Comparison of ENCODE assay signal across 25 cellular contexts in genomic region chr6:154737424-154737823, GRCh38. TPM values are rescaled to one million over a fixed set of nuclear protein-coding genes. Genes with fewer than 3 reads are reported as not detected.
DNase-seq lines count a peak whose midpoint lies in the region; ATAC-seq and TF ChIP-seq lines count a peak whose summit lies in the region.
"Had no signal": no experiment of that assay in that cellular context is flagged by ENCODE, and none has a peak within 500 bp of the region (broad histone marks: within the 10 kb centered on the region; RNA-seq: fewer than 3 reads in every experiment).

No MANE protein-coding gene starts in this region.

- DNase-seq in activated CD8-positive, alpha-beta memory T cell treated with anti-CD3 and anti-CD28 coated beads, Interleukin-2, amount 10 ng/mL, durations not matched to agents 7 days and 5 days: no peak
- no peak for DNase-seq in activated CD8-positive, alpha-beta memory T cell treated with anti-CD3 and anti-CD28 coated beads, Interleukin-2, amount 50 U/mL, for 48 hours
- no peak for DNase-seq in NB4 (ENCODE audit: low read depth)
- no peak for DNase-seq in effector memory CD8-positive, alpha-beta T cell
- no peak for DNase-seq in psoas muscle
- DNase-seq in T-helper 2 cell: no peak
- no peak for DNase-seq in activated effector memory CD4-positive, alpha-beta T cell treated with Interleukin-2 at 50 U/mL for 16 hours
- DNase-seq in ecto neural progenitor cell (ENCODE audit: low spot score): no peak
- DNase-seq: amygdala; foreskin fibroblast; GM23248; hypothalamus; MG63; NCI-H1436 treated with DMSO at 0.1 percent for 48 hours; NCI-H526 treated with DMSO at 0.1 percent for 48 hours; occipital lobe; RPMI8226; spleen; stimulated activated CD4-positive, alpha-beta T cell treated with anti-CD3 and anti-CD28 coated beads, Interleukin-4, amount 100 ng/mL, for 24 hours; thyroid gland had no signal

- H3K27ac ChIP-seq in psoas muscle: peak overlapping the region; percentile 53
- H3K27ac ChIP-seq: 22Rv1, epithelial cell of prostate, SK-N-MC had no signal

- no peaks in the 10 kb centered on the region for H3K27me3 Mint-ChIP-seq in activated CD8-positive, alpha-beta memory T cell treated with anti-CD3 and anti-CD28 coated beads, Interleukin-2, amount 10 ng/mL, durations not matched to agents 7 days and 5 days
- no peaks in the 10 kb centered on the region for H3K27me3 Mint-ChIP-seq in effector memory CD8-positive, alpha-beta T cell
- H3K27me3 Mint-ChIP-seq: IgD-negative memory B cell; stimulated activated naive CD8-positive, alpha-beta T cell treated with anti-CD3 and anti-CD28 coated beads, Interleukin-15, Interleukin-2, amounts not matched to agents 100 ng/mL and 50 ng/mL, for 24 hours had no signal

- H3K4me3 ChIP-seq in NB4 (ENCODE audit: low read depth, low read length) (peak overlapping the region; percentile 40), psoas muscle (peak overlapping the region; percentile 0)
- H3K4me3 ChIP-seq: GM23248, MG63, SK-N-MC, spleen, thyroid gland had no signal

- H3K27ac Mint-ChIP-seq in activated CD8-positive, alpha-beta memory T cell treated with anti-CD3 and anti-CD28 coated beads, Interleukin-2, amount 10 ng/mL, durations not matched to agents 7 days and 5 days: peak overlapping the region; percentile 32
- H3K27ac Mint-ChIP-seq in effector memory CD8-positive, alpha-beta T cell: peak overlapping the region in 1 of 2 donors; percentile 68
- H3K27ac Mint-ChIP-seq: stimulated activated naive CD8-positive, alpha-beta T cell treated with anti-CD3 and anti-CD28 coated beads, Interleukin-15, Interleukin-2, amounts not matched to agents 100 ng/mL and 50 ng/mL, for 24 hours had no signal

- no peaks in the 10 kb centered on the region for H3K27me3 ChIP-seq in psoas muscle (ENCODE audit: insufficient read depth in 3 of 3, low read length in 2 of 3)
- H3K27me3 ChIP-seq: MG63, spleen, thyroid gland had no signal

- H3K4me1 Mint-ChIP-seq in activated CD8-positive, alpha-beta memory T cell treated with anti-CD3 and anti-CD28 coated beads, Interleukin-2, amount 10 ng/mL, durations not matched to agents 7 days and 5 days: peaks cover 44% of the 10 kb centered on the region
- peaks cover 49 to 64% of the 10 kb centered on the region in 2 donors for H3K4me1 Mint-ChIP-seq in effector memory CD8-positive, alpha-beta T cell (ENCODE audit: low read depth in 2 of 2)

- intact Hi-C loops in psoas muscle (cut with DNase I): loop anchor here in 1 of 2 donors (5.0 kb wide), 1 partner anchor 50 kb away; no protein-coding TSS in a partner anchor

- H3K9me3 Mint-ChIP-seq in activated CD8-positive, alpha-beta memory T cell treated with anti-CD3 and anti-CD28 coated beads, Interleukin-2, amount 10 ng/mL, durations not matched to agents 7 days and 5 days (ENCODE audit: low read depth): no peaks in the 10 kb centered on the region
- H3K9me3 Mint-ChIP-seq in effector memory CD8-positive, alpha-beta T cell: no peaks in the 10 kb centered on the region
- H3K9me3 Mint-ChIP-seq: IgD-negative memory B cell; stimulated activated naive CD8-positive, alpha-beta T cell treated with anti-CD3 and anti-CD28 coated beads, Interleukin-15, Interleukin-2, amounts not matched to agents 100 ng/mL and 50 ng/mL, for 24 hours had no signal

- peaks cover 17% of the 10 kb centered on the region for H3K36me3 Mint-ChIP-seq in activated CD8-positive, alpha-beta memory T cell treated with anti-CD3 and anti-CD28 coated beads, Interleukin-2, amount 10 ng/mL, durations not matched to agents 7 days and 5 days
- peaks cover 30% of the 10 kb centered on the region for H3K36me3 Mint-ChIP-seq in effector memory CD8-positive, alpha-beta T cell (ENCODE audit: insufficient read depth)

- H3K4me1 ChIP-seq in psoas muscle: peaks cover 78% of the 10 kb centered on the region

- CTCF ChIA-PET in activated CD8-positive, alpha-beta memory T cell treated with anti-CD3 and anti-CD28 coated beads, Interleukin-2, amount 10 ng/mL, durations not matched to agents 7 days and 5 days (lab: Charles Lee): no interaction called here

- H3K9me3 ChIP-seq in psoas muscle: no peaks in the 10 kb centered on the region
- H3K9me3 ChIP-seq: MG63, spleen, thyroid gland had no signal

- TF ChIP-seq CTCF in NB4 (IDR thresholded peaks at IDR 0.05; ENCODE audit: low read depth, low read length) (no peak), psoas muscle (IDR thresholded peaks at IDR 0.05) (no peak)

- ATAC-seq in activated CD8-positive, alpha-beta memory T cell treated with anti-CD3 and anti-CD28 coated beads, Interleukin-2, amount 10 ng/mL, durations not matched to agents 7 days and 5 days: no peak
- ATAC-seq in effector memory CD8-positive, alpha-beta T cell (replicated peaks): no peak
- ATAC-seq in psoas muscle: no peak

- no peak for TF ChIP-seq POLR2A in NB4 (IDR thresholded peaks at IDR 0.05; ENCODE audit: extremely low read depth, insufficient read length)

- no peak overlapping the region for H3K4me3 Mint-ChIP-seq in activated CD8-positive, alpha-beta memory T cell treated with anti-CD3 and anti-CD28 coated beads, Interleukin-2, amount 10 ng/mL, durations not matched to agents 7 days and 5 days
- H3K4me3 Mint-ChIP-seq in effector memory CD8-positive, alpha-beta T cell: peak overlapping the region; percentile 19 to 65

- H3K36me3 ChIP-seq in psoas muscle (ENCODE audit: insufficient read depth in 1 of 2, low read depth in 1 of 2): peaks cover 3 to 15% of the 10 kb centered on the region in 2 donors
- H3K36me3 ChIP-seq: thyroid gland had no signal

- 74 to 78% (median 74%) methylated on average over 9 of the region's 9 CpGs for WGBS in psoas muscle, 3 donors

RNA-seq across cellular contexts. Expression of gene SCAF8, which starts 4.2 kb away (rescaled TPM):
- 10 to 100 TPM; 34.3 to 36.1 TPM for total RNA-seq in activated CD8-positive, alpha-beta memory T cell treated with anti-CD3 and anti-CD28 coated beads, Interleukin-2, amount 10 ng/mL, durations not matched to agents 7 days and 5 days
- total RNA-seq in psoas muscle: 10 to 100 TPM; 40.1 to 49.0 (median 46.2) TPM
- 10 to 100 TPM in 2 of 3 donors, 1 to 10 TPM in 1; 9.5 to 16.9 (median 10.5) TPM for polyA plus RNA-seq in psoas muscle
